Comparison of ENCODE assay signal across 14 cellular contexts in the genomic region with DNA sequence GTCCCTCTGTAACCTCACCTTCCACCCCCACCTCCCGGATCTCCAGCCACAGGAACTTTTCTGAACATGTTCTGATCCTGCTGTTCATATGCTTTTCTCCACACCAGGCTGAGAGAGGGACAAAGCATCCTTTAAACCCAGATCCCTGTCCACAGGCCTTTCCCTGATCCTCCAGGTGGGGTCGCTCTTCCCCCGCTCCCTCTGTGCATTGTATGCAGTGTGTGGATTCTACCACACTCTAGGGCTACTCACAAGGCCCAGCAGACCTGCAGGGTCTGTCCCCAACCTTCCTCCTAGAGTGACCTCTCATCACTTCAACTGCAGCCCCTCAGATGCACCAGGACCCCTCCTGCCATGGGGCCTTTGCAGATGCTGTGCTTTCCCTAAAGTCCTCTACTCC.
A peak's percentile ranks its signal among the peaks of the same experiment; 100 is the strongest.
DNase-seq lines count a peak whose midpoint lies in the region; TF ChIP-seq lines count a peak whose summit lies in the region.
"Had no signal": no experiment of that assay in that cellular context is flagged by ENCODE, and none has a peak within 500 bp of the region (broad histone marks: within the 10 kb centered on the region; RNA-seq: fewer than 3 reads in every experiment).

No MANE protein-coding gene starts in this region.

- WGBS in transverse colon (ENCODE audit: low coverage in 1 of 2), 2 donors, result 71 to 83% methylated on average over 1 to 3 of the region's 3 CpGs
- 70 to 74% methylated on average over 3 of the region's 3 CpGs for WGBS in lower leg skin, 2 donors

- CTCF ChIA-PET in A673 (lab: Charles Lee), result no interaction called here

- H3K9me3 ChIP-seq in A673 (ENCODE audit: low read depth, low read length, poor library complexity, severe bottlenecking) (peaks cover 29% of the 10 kb centered on the region), OCI-LY1 (ENCODE audit: low read length) (no peaks in the 10 kb centered on the region), transverse colon (no peaks in the 10 kb centered on the region)
- H3K9me3 ChIP-seq: body of pancreas had no signal

- DNase-seq in A673 (ENCODE audit: low spot score), result peak; percentile 1
- DNase-seq in iPS DF 4.7 (ENCODE audit: extremely low read depth, low spot score), result peak; percentile 36
- DNase-seq in transverse colon, result no peak
- DNase-seq in central memory CD4-positive, alpha-beta T cell, result no peak
- DNase-seq in lower leg skin (ENCODE audit: low spot score in 2 of 2), result no peak
- DNase-seq in cardiac septum (ENCODE audit: low spot score), result no peak
- DNase-seq: activated CD8-positive, alpha-beta T cell treated with anti-CD3 and anti-CD28 coated beads, Interleukin-2, amount 10 ng/mL, durations not matched to agents 7 days and 5 days; activated naive CD8-positive, alpha-beta T cell treated with anti-CD3 and anti-CD28 coated beads for 36 hours; activated T-cell treated with anti-CD3 and anti-CD28 coated beads, Interleukin-2, amount 50 U/mL, for 48 hours; body of pancreas; mammary epithelial cell; NCI-H146 had no signal

- no peaks in the 10 kb centered on the region for H4K20me1 ChIP-seq in OCI-LY1 (ENCODE audit: insufficient read depth, low read length)

- in situ Hi-C loops in transverse colon (cut with MboI; ENCODE audit: low pct_ligation_motif_present in 1 of 4, low pct_unique_long_range_greater_than_20kb in 1 of 4, low sequenced_read_pairs in 3 of 4), result no loop called here

- H3K36me3 ChIP-seq in A673 (ENCODE audit: insufficient read depth, low read length, poor library complexity, severe bottlenecking) (no peaks in the 10 kb centered on the region), OCI-LY1 (ENCODE audit: insufficient read depth, low read length) (no peaks in the 10 kb centered on the region), transverse colon (no peaks in the 10 kb centered on the region)

- TF ChIP-seq POLR2A in transverse colon (IDR thresholded peaks at IDR 0.05), result no peak
- no peak for TF ChIP-seq POLR2A in lower leg skin (IDR thresholded peaks at IDR 0.05)

- POLR2A ChIA-PET in A673 (lab: Charles Lee; ENCODE audit: low non-redundant PET), result no interaction called here

- H3K27ac ChIP-seq in A673 (ENCODE audit: low read depth, low read length, poor library complexity, severe bottlenecking), result no peak overlapping the region
- H3K27ac ChIP-seq in OCI-LY1 (ENCODE audit: low read depth, low read length, poor library complexity, severe bottlenecking), result no peak overlapping the region
- H3K27ac ChIP-seq in transverse colon, result no peak overlapping the region
- H3K27ac ChIP-seq: body of pancreas had no signal

- no peak overlapping the region for H3K4me2 ChIP-seq in OCI-LY1 (ENCODE audit: low read length)

- TF ChIP-seq CTCF in A673 (conservative IDR thresholded peaks at IDR 0.05; ENCODE audit: low read depth, low read length), result 0 out of 2 replicates have a peak, but pooled peaks have one; percentile 35
- peak; percentile 59 for TF ChIP-seq CTCF in GM12874 (IDR thresholded peaks at IDR 0.05; ENCODE audit: insufficient read depth, low read depth, low read length)
- peak; percentile 55 for TF ChIP-seq CTCF in OCI-LY1 (IDR thresholded peaks at IDR 0.05; ENCODE audit: low read length)
- TF ChIP-seq CTCF in transverse colon (IDR thresholded peaks at IDR 0.05), result no peak
- TF ChIP-seq CTCF in lower leg skin (IDR thresholded peaks at IDR 0.05), result no peak

- H3K4me3 ChIP-seq in A673 (ENCODE audit: low read depth, low read length, poor library complexity, severe bottlenecking) (no peak overlapping the region), OCI-LY1 (ENCODE audit: low read depth, low read length, poor library complexity, severe bottlenecking) (no peak overlapping the region), transverse colon (no peak overlapping the region), lower leg skin (ENCODE audit: low read depth, poor library complexity, severe bottlenecking) (no peak overlapping the region)
- H3K4me3 ChIP-seq: body of pancreas had no signal

- intact Hi-C loops in A673 (cut with micrococcal nuclease; ENCODE audit: unreplicated experiment), result no loop called here
- intact Hi-C loops in transverse colon (cut with DNase I; ENCODE audit: low total_unique reads), result no loop called here
- intact Hi-C loops in lower leg skin (cut with DNase I; ENCODE audit: low total_unique reads), result no loop called here
- intact Hi-C loops in cardiac septum (cut with DNase I), result no loop called here

- no peak for TF ChIP-seq EP300 in transverse colon (IDR thresholded peaks at IDR 0.05; ENCODE audit: low read depth)

- H3K4me1 ChIP-seq in A673 (ENCODE audit: insufficient read depth, low read length, poor library complexity, severe bottlenecking) (no peaks in the 10 kb centered on the region), OCI-LY1 (ENCODE audit: insufficient read depth, low read length, severe bottlenecking) (no peaks in the 10 kb centered on the region), transverse colon (no peaks in the 10 kb centered on the region)

- no TSS peak for BruUV-seq in A673 (replicated peaks; lab: Mats Ljungman, UMichigan)

- no peaks in the 10 kb centered on the region for H3K79me2 ChIP-seq in OCI-LY1 (ENCODE audit: insufficient read depth, low read length)

- H3K9me2 ChIP-seq in OCI-LY1 (ENCODE audit: low read depth, low read length), result no peaks in the 10 kb centered on the region

- H2AFZ ChIP-seq in OCI-LY1 (ENCODE audit: low read length), result no peak overlapping the region

- H3F3A ChIP-seq in OCI-LY1 (ENCODE audit: insufficient read depth, low read length), result no peaks in the 10 kb centered on the region

- H3K27me3 ChIP-seq in A673 (replicated peaks; ENCODE audit: insufficient read depth, low read depth, low read length, poor library complexity) (no peaks in the 10 kb centered on the region), OCI-LY1 (ENCODE audit: insufficient read depth, low read length) (no peaks in the 10 kb centered on the region), transverse colon (no peaks in the 10 kb centered on the region)
- H3K27me3 ChIP-seq: body of pancreas had no signal

- H3K9ac ChIP-seq in OCI-LY1 (ENCODE audit: low read length), result no peak overlapping the region

Comparison
In these comparisons a context has a peak if more than half of its experiments do, and no peak if none do; other contexts are left out.
1. DNase-seq: peak in A673 (single experiment) and iPS DF 4.7 (single experiment); none in transverse colon (single experiment), central memory CD4-positive, alpha-beta T cell (single experiment), lower leg skin (0 of 2) and cardiac septum (single experiment).
2. CTCF ChIP-seq: peak in A673 (single experiment), GM12874 (single experiment) and OCI-LY1 (single experiment); none in transverse colon (0 of 5) and lower leg skin (0 of 3).